In the genomic region with DNA sequence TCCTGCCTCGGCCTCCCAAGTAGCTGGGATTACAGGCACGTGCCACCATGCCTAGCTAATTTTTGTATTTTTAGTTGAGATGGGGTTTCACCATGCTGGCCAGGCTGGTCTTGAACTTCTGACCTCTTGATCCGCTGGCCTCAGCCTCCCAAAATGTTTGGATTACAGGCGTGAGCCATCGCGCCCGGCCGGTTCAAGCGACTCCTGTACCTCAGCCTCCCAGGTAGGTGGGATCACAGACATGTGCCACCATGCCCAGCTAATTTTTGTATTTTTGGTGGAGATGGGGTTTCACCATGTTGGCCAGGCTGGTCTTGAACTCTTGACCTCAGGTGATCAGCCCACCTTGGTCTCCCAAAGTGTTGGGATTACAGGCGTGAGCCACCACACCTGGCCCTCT, we compare ENCODE assay signal across 7 cellular contexts. TPM values are rescaled to one million over a fixed set of nuclear protein-coding genes. Genes with fewer than 3 reads are reported as not detected.
DNase-seq lines count a peak whose midpoint lies in the region; ATAC-seq and TF ChIP-seq lines count a peak whose summit lies in the region.
"Not testable (repeated sequence)": the region's sequence is repeated elsewhere in the genome, so short reads cannot be mapped to it uniquely, and the experiment has no call there.

No MANE protein-coding gene starts in this region.

- H3K36me3 ChIP-seq in DND-41 (ENCODE audit: insufficient read depth, low read length); OCI-LY1 (ENCODE audit: insufficient read depth, low read length); smooth muscle cell (ENCODE audit: low read depth): not testable (repeated sequence)

- not testable (repeated sequence) for H3K27ac Mint-ChIP-seq in activated CD8-positive, alpha-beta T cell treated with anti-CD3 and anti-CD28 coated beads, Interleukin-2, amount 10 ng/mL, durations not matched to agents 7 days and 5 days; glutamatergic neuron (ENCODE audit: unreplicated experiment); natural killer cell
- peak overlapping the region in 1 of 5 experiments; percentile 55 for H3K27ac Mint-ChIP-seq in brain

- H3K9ac ChIP-seq in DND-41 (ENCODE audit: low read depth, low read length); OCI-LY1 (ENCODE audit: low read length); smooth muscle cell (ENCODE audit: low read depth): not testable (repeated sequence)

- not testable (repeated sequence) for H3K9me3 ChIP-seq in DND-41 (ENCODE audit: insufficient read depth, low read length, severe bottlenecking); OCI-LY1 (ENCODE audit: low read length); smooth muscle cell (replicated peaks; ENCODE audit: low read depth)

- H3K27ac ChIP-seq in DND-41 (ENCODE audit: low read length); OCI-LY1 (ENCODE audit: low read depth, low read length, poor library complexity, severe bottlenecking); smooth muscle cell (ENCODE audit: low read depth): not testable (repeated sequence)

- WGBS in smooth muscle cell (ENCODE audit: low lambda C conversion rate): 96% methylated on average over 10 of the region's 10 CpGs

- H3K4me1 ChIP-seq in DND-41 (ENCODE audit: insufficient read depth, low read length) (peaks cover 18% of the 10 kb centered on the region), OCI-LY1 (ENCODE audit: insufficient read depth, low read length, severe bottlenecking) (peaks cover 27% of the 10 kb centered on the region)
- not testable (repeated sequence) for H3K4me1 ChIP-seq in smooth muscle cell (ENCODE audit: low read depth)

- H3K4me3 Mint-ChIP-seq in activated CD8-positive, alpha-beta T cell treated with anti-CD3 and anti-CD28 coated beads, Interleukin-2, amount 10 ng/mL, durations not matched to agents 7 days and 5 days: peak overlapping the region; percentile 25
- H3K4me3 Mint-ChIP-seq in brain: peak overlapping the region in 4 of 5 experiments; percentile 16 to 68 (median 60)
- H3K4me3 Mint-ChIP-seq in glutamatergic neuron (ENCODE audit: unreplicated experiment): peak overlapping the region; percentile 30
- H3K4me3 Mint-ChIP-seq in natural killer cell: peak overlapping the region; percentile 49

- not testable (repeated sequence) for ATAC-seq in DND-41 (ENCODE audit: insufficient read depth, low read depth); activated CD8-positive, alpha-beta T cell treated with anti-CD3 and anti-CD28 coated beads, Interleukin-2, amount 10 ng/mL, durations not matched to agents 7 days and 5 days; natural killer cell

- CTCF ChIA-PET in activated CD8-positive, alpha-beta T cell treated with anti-CD3 and anti-CD28 coated beads, Interleukin-2, amount 10 ng/mL, durations not matched to agents 7 days and 5 days (lab: Charles Lee): not testable (repeated sequence)

- not testable (repeated sequence) for H3K9me3 Mint-ChIP-seq in activated CD8-positive, alpha-beta T cell treated with anti-CD3 and anti-CD28 coated beads, Interleukin-2, amount 10 ng/mL, durations not matched to agents 7 days and 5 days (ENCODE audit: insufficient read depth); brain; natural killer cell
- peaks cover 14% of the 10 kb centered on the region for H3K9me3 Mint-ChIP-seq in glutamatergic neuron (ENCODE audit: unreplicated experiment)

- POLR2A ChIA-PET in activated CD8-positive, alpha-beta T cell treated with anti-CD3 and anti-CD28 coated beads, Interleukin-2, amount 10 ng/mL, durations not matched to agents 7 days and 5 days (lab: Charles Lee): interaction anchor here (15.4 kb wide), 1 partner anchor 26 kb away, joined by 259 read pairs; no protein-coding TSS in a partner anchor

- not testable (repeated sequence) for DNase-seq in DND-41; activated CD8-positive, alpha-beta T cell treated with anti-CD3 and anti-CD28 coated beads, Interleukin-2, amount 10 ng/mL, durations not matched to agents 7 days and 5 days; glutamatergic neuron; natural killer cell; smooth muscle cell (lab: John Stamatoyannopoulos, UW; ENCODE audit: unreplicated experiment)

- H3K36me3 Mint-ChIP-seq in activated CD8-positive, alpha-beta T cell treated with anti-CD3 and anti-CD28 coated beads, Interleukin-2, amount 10 ng/mL, durations not matched to agents 7 days and 5 days (ENCODE audit: low read depth); glutamatergic neuron (ENCODE audit: unreplicated experiment); natural killer cell: not testable (repeated sequence)
- H3K36me3 Mint-ChIP-seq in brain: peaks cover 10% of the 10 kb centered on the region

- H3K27me3 Mint-ChIP-seq in activated CD8-positive, alpha-beta T cell treated with anti-CD3 and anti-CD28 coated beads, Interleukin-2, amount 10 ng/mL, durations not matched to agents 7 days and 5 days (ENCODE audit: low read depth); brain; glutamatergic neuron (ENCODE audit: unreplicated experiment); natural killer cell (ENCODE audit: low read depth in 2 of 2): not testable (repeated sequence)

- H3K4me1 Mint-ChIP-seq in activated CD8-positive, alpha-beta T cell treated with anti-CD3 and anti-CD28 coated beads, Interleukin-2, amount 10 ng/mL, durations not matched to agents 7 days and 5 days (ENCODE audit: low read depth): peaks cover 14% of the 10 kb centered on the region
- H3K4me1 Mint-ChIP-seq in brain: peaks cover 45% of the 10 kb centered on the region
- peaks cover 12% of the 10 kb centered on the region for H3K4me1 Mint-ChIP-seq in glutamatergic neuron (ENCODE audit: low read depth, unreplicated experiment)
- H3K4me1 Mint-ChIP-seq in natural killer cell: peaks cover 5 to 11% of the 10 kb centered on the region in 2 donors

- H2AFZ ChIP-seq in DND-41 (ENCODE audit: low read depth, low read length); OCI-LY1 (ENCODE audit: low read length); smooth muscle cell (ENCODE audit: low read depth): not testable (repeated sequence)

- 0 out of 2 replicates have a peak overlapping the region, but pooled peaks have one; percentile 73 for H3K4me2 ChIP-seq in DND-41 (ENCODE audit: insufficient read depth, low read length)
- H3K4me2 ChIP-seq in OCI-LY1 (ENCODE audit: low read length): peak overlapping the region; percentile 30; the same call in 1 of the 2 replicates
- H3K4me2 ChIP-seq in smooth muscle cell: peak overlapping the region; percentile 84

- TF ChIP-seq CTCF in DND-41 (IDR thresholded peaks at IDR 0.05; ENCODE audit: borderline replicate concordance, extremely low read depth, low read length, poor library complexity, severe bottlenecking); OCI-LY1 (IDR thresholded peaks at IDR 0.05; ENCODE audit: low read length); brain (conservative IDR thresholded peaks at IDR 0.05); glutamatergic neuron (IDR thresholded peaks at IDR 0.05; ENCODE audit: partially characterized antibody, unreplicated experiment); natural killer cell (IDR thresholded peaks at IDR 0.05); smooth muscle cell (IDR thresholded peaks at IDR 0.05; ENCODE audit: borderline replicate concordance, insufficient read depth, poor library complexity, severe bottlenecking): not testable (repeated sequence)

- intact Hi-C loops in natural killer cell (cut with micrococcal nuclease): not testable (repeated sequence)

- not testable (repeated sequence) for H3K27me3 ChIP-seq in DND-41 (ENCODE audit: insufficient read depth, low read length, poor library complexity); OCI-LY1 (ENCODE audit: insufficient read depth, low read length); smooth muscle cell (ENCODE audit: low read depth)

- H3K79me2 ChIP-seq in DND-41 (ENCODE audit: insufficient read depth, low read length); OCI-LY1 (ENCODE audit: insufficient read depth, low read length): not testable (repeated sequence)
- H3K79me2 ChIP-seq in smooth muscle cell (ENCODE audit: low read depth): peaks cover 58% of the 10 kb centered on the region

- not testable (repeated sequence) for H3F3A ChIP-seq in OCI-LY1 (ENCODE audit: insufficient read depth, low read length); smooth muscle cell (ENCODE audit: low read depth)

- not testable (repeated sequence) for H3K9me2 ChIP-seq in OCI-LY1 (ENCODE audit: low read depth, low read length)

- H3K4me3 ChIP-seq in DND-41 (ENCODE audit: low read depth in 1 of 2, low read length in 2 of 2): not testable (repeated sequence)
- H3K4me3 ChIP-seq in OCI-LY1 (ENCODE audit: low read depth, low read length, poor library complexity, severe bottlenecking) (peak overlapping the region; percentile 90), smooth muscle cell (peak overlapping the region; percentile 70)

- H4K20me1 ChIP-seq in DND-41 (ENCODE audit: insufficient read depth, low read length); OCI-LY1 (ENCODE audit: insufficient read depth, low read length): not testable (repeated sequence)
- H4K20me1 ChIP-seq in smooth muscle cell (ENCODE audit: low read depth): peaks cover 47% of the 10 kb centered on the region

RNA-seq across cellular contexts. Expression of a gene that starts 1.2 kb away (rescaled TPM):
- total RNA-seq in activated CD8-positive, alpha-beta T cell treated with anti-CD3 and anti-CD28 coated beads, Interleukin-2, amount 10 ng/mL, durations not matched to agents 7 days and 5 days: 10 to 100 TPM; 25.0 to 26.1 TPM
- polyA plus RNA-seq in brain (ENCODE audit: insufficient read depth, low read depth, low replicate concordance) (76.5 TPM), smooth muscle cell (425 and 559 TPM in 2 replicates)
- total RNA-seq in glutamatergic neuron (ENCODE audit: unreplicated experiment) (113 TPM), natural killer cell (10 to 100 TPM; 69.8 to 80.5 (median 80.4) TPM), smooth muscle cell (292 and 362 TPM in 2 replicates)

RNA-seq across cellular contexts. Expression of a gene that starts 9.5 kb away (rescaled TPM):
- total RNA-seq in activated CD8-positive, alpha-beta T cell treated with anti-CD3 and anti-CD28 coated beads, Interleukin-2, amount 10 ng/mL, durations not matched to agents 7 days and 5 days: 10 to 100 TPM; 37.4 to 39.7 TPM
- polyA plus RNA-seq in brain (ENCODE audit: insufficient read depth, low read depth, low replicate concordance) (84.2 TPM), smooth muscle cell (70.9 and 71.6 TPM in 2 replicates)
- total RNA-seq in glutamatergic neuron (ENCODE audit: unreplicated experiment) (35.7 TPM), natural killer cell (10 to 100 TPM; 32.0 to 44.8 (median 40.4) TPM), smooth muscle cell (41.0 and 41.3 TPM in 2 replicates)

RNA-seq across cellular contexts. Expression of a gene that starts 44.5 kb away (rescaled TPM):
- 10 to 100 TPM; 55.1 to 60.4 TPM for total RNA-seq in activated CD8-positive, alpha-beta T cell treated with anti-CD3 and anti-CD28 coated beads, Interleukin-2, amount 10 ng/mL, durations not matched to agents 7 days and 5 days
- polyA plus RNA-seq in brain (ENCODE audit: insufficient read depth, low read depth, low replicate concordance) (82.1 TPM), smooth muscle cell (39.7 and 42.8 TPM in 2 replicates)
- total RNA-seq in glutamatergic neuron (ENCODE audit: unreplicated experiment) (61.9 TPM), natural killer cell (10 to 100 TPM; 54.7 to 65.9 (median 55.8) TPM), smooth muscle cell (30.0 and 34.2 TPM in 2 replicates)

Comparison
In these comparisons a context has a peak if more than half of its experiments do, and no peak if none do; other contexts are left out.
1. H3K4me2 ChIP-seq: peak in every context shown above with its lines; median percentile 84 in smooth muscle cell; 73 in DND-41; 30 in OCI-LY1.